ENCODE assay signal across 8 cellular contexts in the genomic region with DNA sequence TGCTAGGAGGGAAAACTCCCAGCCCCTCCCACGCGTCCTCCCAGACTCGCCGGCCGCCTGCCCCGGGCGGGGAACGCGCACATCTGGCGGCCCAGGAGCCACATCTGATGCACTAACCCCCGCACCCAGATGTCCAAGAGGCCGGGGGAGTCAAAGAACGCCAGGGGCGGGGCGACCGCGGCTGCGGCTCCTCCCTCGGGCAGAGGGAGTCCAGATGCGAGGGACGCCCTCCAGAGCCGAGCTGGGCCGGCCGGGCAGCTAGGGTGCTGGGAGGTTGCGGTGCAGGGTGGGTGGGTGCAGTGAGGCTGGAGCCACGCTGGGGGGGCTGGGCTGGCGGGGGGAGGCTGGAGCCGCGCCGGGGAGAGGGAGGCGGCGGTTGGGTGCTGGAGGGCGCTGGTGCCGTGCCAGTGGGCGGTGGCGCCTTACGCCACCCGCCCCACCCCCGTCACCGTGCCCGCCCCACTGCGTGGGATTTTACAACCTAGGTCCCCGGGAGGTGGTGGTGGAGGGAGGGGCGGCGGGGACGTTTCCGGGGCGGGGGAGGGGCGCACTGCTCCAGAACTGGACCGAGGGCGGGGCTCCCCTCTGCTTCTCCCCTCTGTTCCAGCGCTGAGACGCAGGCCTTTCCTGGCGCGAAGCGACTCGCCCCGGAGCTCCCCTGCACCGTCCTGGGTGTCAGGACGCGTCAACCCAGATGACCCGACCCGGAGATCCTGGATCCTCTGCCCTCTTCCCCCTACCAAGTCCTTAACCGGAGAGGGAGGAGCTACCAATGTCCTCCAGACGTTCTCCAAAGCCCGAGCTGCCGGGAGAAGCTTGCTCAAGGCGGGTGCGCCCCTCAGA.
A peak's percentile ranks its signal among the peaks of the same experiment; 100 is the strongest.
DNase-seq lines count a peak whose midpoint lies in the region; ATAC-seq lines count a peak whose summit lies in the region.

No MANE protein-coding gene starts in this region.

- ATAC-seq in GM18873 (IDR thresholded peaks at IDR 0.05; ENCODE audit: low FRiP score, unreplicated experiment) (peak; percentile 55), HG03108 (IDR thresholded peaks at IDR 0.05; ENCODE audit: unreplicated experiment) (peak; percentile 53)

- DNase-seq in AG08396 (ENCODE audit: low spot score), result peak; percentile 89
- DNase-seq in NCI-H2196 treated with DMSO at 0.1 percent for 48 hours (lab: John Stamatoyannopoulos, UW; ENCODE audit: unreplicated experiment), result peak; percentile 75
- DNase-seq in activated CD4-positive, CD25-positive, alpha-beta regulatory T cell treated with anti-CD3 and anti-CD28 coated beads, Interleukin-2, amount 50 U/mL, for 72 hours, result peak; percentile 78
- DNase-seq in cerebellar cortex (ENCODE audit: low spot score), result peak; percentile 78
- peak; percentile 75 for DNase-seq in kidney glomerular epithelial cell (lab: John Stamatoyannopoulos, UW)
- peak; percentile 91 for DNase-seq in stimulated activated CD4-positive, alpha-beta T cell treated with anti-CD3 and anti-CD28 coated beads, Interleukin-15, amount 100 ng/mL, for 24 hours

Comparison
In these comparisons a context has a peak if more than half of its experiments do, and no peak if none do; other contexts are left out.
1. Peak in every context shown above with its lines: DNase-seq and ATAC-seq.